34 cellular contexts compared by ENCODE assay signal in the genomic region with DNA sequence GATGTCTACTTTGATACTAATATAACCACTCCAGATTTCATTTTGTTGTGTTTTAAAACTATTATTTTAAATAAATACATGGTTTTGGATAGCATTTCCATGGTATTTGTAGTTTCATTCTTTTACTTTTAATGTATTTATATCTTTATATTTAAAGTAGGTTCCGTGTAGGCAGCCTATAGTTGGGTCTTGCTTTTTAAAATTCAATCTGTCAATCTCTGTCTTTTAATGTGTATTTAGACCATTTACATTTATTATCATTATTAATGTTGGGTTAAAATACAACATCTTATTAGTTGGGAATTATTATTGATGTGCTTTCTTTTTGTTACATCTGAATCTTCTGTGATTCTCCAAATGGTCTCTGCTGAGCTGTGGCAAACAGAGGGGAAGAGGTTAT.
"Had no signal": no experiment of that assay in that cellular context is flagged by ENCODE, and none has a peak within 500 bp of the region (broad histone marks: within the 10 kb centered on the region; RNA-seq: fewer than 3 reads in every experiment).

No MANE protein-coding gene starts in this region.

- FAIRE-seq: astrocyte, bronchial epithelial cell had no signal

- H3K36me3 ChIP-seq: adrenal gland, ascending aorta, brain microvascular endothelial cell, breast epithelium, cardiac muscle cell had no signal

- H3K27ac ChIP-seq: adrenal gland, ascending aorta, body of pancreas, brain microvascular endothelial cell, breast epithelium, cardiac muscle cell had no signal

- DNase-seq: activated effector memory CD4-positive, alpha-beta T cell treated with anti-CD3 and anti-CD28 coated beads, Interleukin-2, amount 50 U/mL, for 16 hours; activated effector memory CD4-positive, alpha-beta T cell treated with Interleukin-2 at 50 U/mL for 16 hours; activated gamma-delta T cell; activated gamma-delta T cell treated with Interleukin-2 at 50 U/mL for 16 hours; activated naive CD4-positive, alpha-beta T cell; activated naive CD4-positive, alpha-beta T cell treated with anti-CD3 and anti-CD28 coated beads for 36 hours; activated naive CD4-positive, alpha-beta T cell treated with anti-CD3 and anti-CD28 coated beads, Interleukin-2, amount 10 ng/mL, durations not matched to agents 7 days and 5 days; activated naive CD4-positive, alpha-beta T cell treated with anti-CD3 and anti-CD28 coated beads, Interleukin-2, amount 50 U/mL, for 16 hours; activated naive CD4-positive, alpha-beta T cell treated with Interleukin-2 at 50 U/mL for 16 hours; activated naive CD8-positive, alpha-beta T cell treated with anti-CD3 and anti-CD28 coated beads for 36 hours; activated naive CD8-positive, alpha-beta T cell treated with anti-CD3 and anti-CD28 coated beads, Interleukin-2, amount 10 ng/mL, durations not matched to agents 7 days and 5 days; activated naive CD8-positive, alpha-beta T cell treated with anti-CD3 and anti-CD28 coated beads, Interleukin-2, amount 50 U/mL, for 24 hours; activated T-cell treated with anti-CD3 and anti-CD28 coated beads, Interleukin-2, amount 50 U/mL, for 1 hour; activated T-cell treated with anti-CD3 and anti-CD28 coated beads, Interleukin-2, amount 50 U/mL, for 24 hours; activated T-cell treated with anti-CD3 and anti-CD28 coated beads, Interleukin-2, amount 50 U/mL, for 4 hours; activated T-cell treated with anti-CD3 and anti-CD28 coated beads, Interleukin-2, amount 50 U/mL, for 48 hours; activated T-cell treated with anti-CD3 and anti-CD28 coated beads, Interleukin-2, amount 50 U/mL, for 72 hours; adrenal gland; amniotic stem cell; amygdala; anterior cingulate cortex; aorta; body of pancreas; brain microvascular endothelial cell; caudate nucleus; central memory CD4-positive, alpha-beta T cell; cerebellar nuclear complex had no signal

- H3K27me3 ChIP-seq: adrenal gland, ascending aorta, body of pancreas, brain microvascular endothelial cell, breast epithelium, cardiac muscle cell had no signal

- H3K4me1 ChIP-seq: adrenal gland, ascending aorta, body of pancreas, breast epithelium had no signal

- ATAC-seq: activated naive CD4-positive, alpha-beta T cell treated with anti-CD3 and anti-CD28 coated beads, Interleukin-2, amount 50 U/mL, for 72 hours; activated naive CD8-positive, alpha-beta T cell treated with anti-CD3 and anti-CD28 coated beads, Interleukin-2, amount 50 U/mL, for 24 hours; activated T-cell treated with anti-CD3 and anti-CD28 coated beads, Interleukin-2, amount 50 U/mL, for 4 hours; activated T-cell treated with anti-CD3 and anti-CD28 coated beads, Interleukin-2, amount 50 U/mL, for 72 hours; activated T-helper 17 cell treated with anti-CD3 and anti-CD28 coated beads, Interleukin-2, amount 50 U/mL, for 72 hours; body of pancreas had no signal

- H3K4me3 ChIP-seq: adrenal gland, ascending aorta, body of pancreas, breast epithelium, cardiac muscle cell had no signal
